25 cellular contexts compared by ENCODE assay signal in the genomic region with DNA sequence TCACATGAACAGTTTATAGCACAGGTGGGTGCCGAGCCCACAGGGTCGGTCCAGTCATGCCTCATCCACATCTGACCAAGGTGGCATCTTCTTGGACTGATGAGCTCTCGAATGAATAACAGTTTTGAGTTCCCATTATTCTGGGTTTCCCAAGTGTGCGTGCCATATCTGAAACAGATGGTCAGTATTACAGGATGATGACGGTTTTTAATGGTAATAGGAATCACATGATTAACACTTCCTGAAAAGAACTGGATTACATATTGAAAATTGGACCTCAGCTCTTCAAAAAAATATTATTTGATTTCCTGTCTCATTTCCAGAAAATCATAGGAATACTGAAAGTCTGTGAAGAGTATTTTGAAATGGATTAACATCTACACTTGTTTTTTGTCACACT. TPM values are rescaled to one million over a fixed set of nuclear protein-coding genes. Genes with fewer than 3 reads are reported as not detected.
A peak's percentile ranks its signal among the peaks of the same experiment; 100 is the strongest.
DNase-seq lines count a peak whose midpoint lies in the region; ATAC-seq and TF ChIP-seq lines count a peak whose summit lies in the region.
"Had no signal": no experiment of that assay in that cellular context is flagged by ENCODE, and none has a peak within 500 bp of the region (broad histone marks: within the 10 kb centered on the region; RNA-seq: fewer than 3 reads in every experiment).

No MANE protein-coding gene starts in this region.

- ATAC-seq in heart right ventricle: peak in 3 of 8 donors; percentile 9 to 46 (median 13)
- ATAC-seq: activated naive CD8-positive, alpha-beta T cell treated with anti-CD3 and anti-CD28 coated beads, Interleukin-2, amount 50 U/mL, for 24 hours had no signal

- H3K4me3 Mint-ChIP-seq in activated CD4-positive, alpha-beta memory T cell treated with anti-CD3 and anti-CD28 coated beads, Interleukin-2, amount 10 ng/mL, durations not matched to agents 7 days and 5 days: no peak overlapping the region
- H3K4me3 Mint-ChIP-seq: endodermal cell, IgD-negative memory B cell, nephron progenitor cell had no signal

- WGBS in heart right ventricle, 2 donors: 70 to 79% methylated on average over 5 of the region's 5 CpGs

- H3K36me3 Mint-ChIP-seq in activated CD4-positive, alpha-beta memory T cell treated with anti-CD3 and anti-CD28 coated beads, Interleukin-2, amount 10 ng/mL, durations not matched to agents 7 days and 5 days (ENCODE audit: low read depth): peaks cover 3% of the 10 kb centered on the region
- H3K36me3 Mint-ChIP-seq: CD4-positive, alpha-beta memory T cell; IgD-negative memory B cell had no signal

- DNase-seq in heart right ventricle (no peak), cardiac septum (ENCODE audit: low spot score) (no peak), NCI-H446 (lab: John Stamatoyannopoulos, UW) (peak; percentile 37 to 75), fibroblast of mammary gland (ENCODE audit: low read depth) (peak; percentile 49), Peyer's patch (no peak)
- DNase-seq in activated CD4-positive, alpha-beta T cell treated with anti-CD3 and anti-CD28 coated beads for 4 hours: no peak
- no peak for DNase-seq in activated CD4-positive, alpha-beta memory T cell treated with anti-CD3 and anti-CD28 coated beads, Interleukin-2, amount 10 ng/mL, durations not matched to agents 7 days and 5 days
- DNase-seq: activated CD4-positive, alpha-beta T cell treated with anti-CD3 and anti-CD28 coated beads, Interleukin-2, amount 50 U/mL, for 4 hours; activated CD8-positive, alpha-beta memory T cell treated with anti-CD3 and anti-CD28 coated beads, Interleukin-2, amount 50 U/mL, for 48 hours; activated naive CD8-positive, alpha-beta T cell treated with anti-CD3 and anti-CD28 coated beads, Interleukin-2, amount 50 U/mL, for 24 hours; CD4-positive, alpha-beta memory T cell; DMS53; endodermal cell; GF-D8; NCI-H187; NCI-H2227 treated with DMSO at 0.1 percent for 48 hours; nephron progenitor cell; RPMI8226; SK-N-SH; T-helper 2 cell had no signal

- H3K4me1 ChIP-seq in heart right ventricle (peaks cover 0 to 36% (median 18%) of the 10 kb centered on the region in 9 donors), subcutaneous abdominal adipose tissue (ENCODE audit: control insufficient read depth in 5 of 5, insufficient read depth in 5 of 5, low read length in 5 of 5) (peaks cover 0 to 35% (median 27%) of the 10 kb centered on the region in 5 donors), Peyer's patch (peaks cover 0 to 10% (median 0%) of the 10 kb centered on the region in 4 donors)

- H3K4me3 ChIP-seq in heart right ventricle (no peak overlapping the region), fibroblast of mammary gland (ENCODE audit: control insufficient read depth, low read depth, low read length) (no peak overlapping the region), subcutaneous abdominal adipose tissue (ENCODE audit: low read depth in 1 of 5, low read length in 5 of 5) (no peak overlapping the region), Peyer's patch (no peak overlapping the region)
- H3K4me3 ChIP-seq: HAP-1 had no signal

- no peak overlapping the region for H3K9ac ChIP-seq in subcutaneous abdominal adipose tissue (ENCODE audit: low read length in 5 of 5)
- H3K9ac ChIP-seq: SK-N-SH had no signal

- H3K36me3 ChIP-seq in heart right ventricle (no peaks in the 10 kb centered on the region), subcutaneous abdominal adipose tissue (ENCODE audit: control insufficient read depth in 5 of 5, insufficient read depth in 5 of 5, low read length in 5 of 5) (no peaks in the 10 kb centered on the region), Peyer's patch (no peaks in the 10 kb centered on the region)
- H3K36me3 ChIP-seq: HAP-1, suprapubic skin had no signal

- H3K9me3 Mint-ChIP-seq in activated CD4-positive, alpha-beta memory T cell treated with anti-CD3 and anti-CD28 coated beads, Interleukin-2, amount 10 ng/mL, durations not matched to agents 7 days and 5 days: peaks cover 9% of the 10 kb centered on the region

- peaks cover 11% of the 10 kb centered on the region for H3K4me1 Mint-ChIP-seq in activated CD4-positive, alpha-beta memory T cell treated with anti-CD3 and anti-CD28 coated beads, Interleukin-2, amount 10 ng/mL, durations not matched to agents 7 days and 5 days

- H3K9me3 ChIP-seq in heart right ventricle (peaks cover 0 to 11% (median 0%) of the 10 kb centered on the region in 11 donors), subcutaneous abdominal adipose tissue (ENCODE audit: control insufficient read depth in 5 of 5, low read length in 5 of 5) (peaks cover 0 to 3% (median 0%) of the 10 kb centered on the region in 5 donors), Peyer's patch (peaks cover 0 to 5% (median 0%) of the 10 kb centered on the region in 4 donors)
- H3K9me3 ChIP-seq: HAP-1, suprapubic skin had no signal

- H3K27ac Mint-ChIP-seq in activated CD4-positive, alpha-beta memory T cell treated with anti-CD3 and anti-CD28 coated beads, Interleukin-2, amount 10 ng/mL, durations not matched to agents 7 days and 5 days: no peak overlapping the region
- H3K27ac Mint-ChIP-seq: activated naive CD8-positive, alpha-beta T cell treated with anti-CD3 and anti-CD28 coated beads, Interleukin-2, amount 50 U/mL, for 24 hours; endodermal cell; IgD-negative memory B cell; nephron progenitor cell had no signal

- CTCF ChIA-PET in activated CD4-positive, alpha-beta memory T cell treated with anti-CD3 and anti-CD28 coated beads, Interleukin-2, amount 10 ng/mL, durations not matched to agents 7 days and 5 days (lab: Charles Lee): no interaction called here

- POLR2A ChIA-PET in activated CD4-positive, alpha-beta memory T cell treated with anti-CD3 and anti-CD28 coated beads, Interleukin-2, amount 10 ng/mL, durations not matched to agents 7 days and 5 days (lab: Charles Lee): interaction anchor here (0.9 kb wide), 1 partner anchor 10 kb away, joined by 3 read pairs; no protein-coding TSS in a partner anchor

- intact Hi-C loops in heart right ventricle (cut with DNase I) (loop anchor here in 2 of 10 donors (5.0 to 10.0 kb wide), 3 partner anchors 44 to 92 kb away; partner anchors contain the start of gene NEMP2 (in 1 of the 2)), cardiac septum (cut with DNase I) (no loop called here)

- TF ChIP-seq CTCF in heart right ventricle (IDR thresholded peaks at IDR 0.05) (no peak), fibroblast of mammary gland (conservative IDR thresholded peaks at IDR 0.05; ENCODE audit: control insufficient read depth, insufficient read depth, low read depth, low read length) (no peak), Peyer's patch (IDR thresholded peaks at IDR 0.05) (no peak)

- H3K27me3 Mint-ChIP-seq in activated CD4-positive, alpha-beta memory T cell treated with anti-CD3 and anti-CD28 coated beads, Interleukin-2, amount 10 ng/mL, durations not matched to agents 7 days and 5 days: peaks cover 16% of the 10 kb centered on the region

- H3K27me3 ChIP-seq in heart right ventricle: no peaks in the 10 kb centered on the region
- H3K27me3 ChIP-seq in subcutaneous abdominal adipose tissue (ENCODE audit: control insufficient read depth in 5 of 5, insufficient read depth in 4 of 5, low read length in 5 of 5): no peaks in the 10 kb centered on the region
- no peaks in the 10 kb centered on the region for H3K27me3 ChIP-seq in Peyer's patch
- H3K27me3 ChIP-seq: suprapubic skin had no signal

- H3K27ac ChIP-seq in heart right ventricle (peak overlapping the region in 9 of 10 donors; percentile 10 to 89 (median 78)), subcutaneous abdominal adipose tissue (ENCODE audit: low read depth, low read length) (peak overlapping the region; percentile 58), Peyer's patch (no peak overlapping the region)
- H3K27ac ChIP-seq: suprapubic skin, VCaP had no signal

- no peak for TF ChIP-seq POLR2A in Peyer's patch (IDR thresholded peaks at IDR 0.05)

RNA-seq across cellular contexts. Expression of gene NAB1, which starts 22.2 kb away (rescaled TPM):
- total RNA-seq in heart right ventricle: 10 to 100 TPM; 22.7 to 41.5 (median 28.4) TPM
- 10 to 100 TPM in 1 of 2 donors, 1 to 10 TPM in 1; 9.3 to 18.9 TPM for polyA plus RNA-seq in heart right ventricle
- 35.4 TPM for total RNA-seq in cardiac septum
- 10 to 100 TPM; 23.1 to 86.6 (median 31.3) TPM for total RNA-seq in Peyer's patch
- total RNA-seq in activated CD4-positive, alpha-beta memory T cell treated with anti-CD3 and anti-CD28 coated beads, Interleukin-2, amount 10 ng/mL, durations not matched to agents 7 days and 5 days: 10 to 100 TPM; 21.7 to 28.1 TPM

Comparison
In these comparisons a context has a peak if more than half of its experiments do, and no peak if none do; other contexts are left out.
1. DNase-seq: peak in NCI-H446 (2 of 2) and fibroblast of mammary gland (single experiment); none in heart right ventricle (0 of 2), cardiac septum (single experiment), Peyer's patch (0 of 3), activated CD4-positive, alpha-beta T cell treated with anti-CD3 and anti-CD28 coated beads for 4 hours (0 of 2) and activated CD4-positive, alpha-beta memory T cell treated with anti-CD3 and anti-CD28 coated beads, Interleukin-2, amount 10 ng/mL, durations not matched to agents 7 days and 5 days (single experiment).
2. H3K27ac ChIP-seq: peak in heart right ventricle (9 of 10) and subcutaneous abdominal adipose tissue (single experiment); none in Peyer's patch (0 of 4).